22 cellular contexts compared by ENCODE assay signal in the genomic region with DNA sequence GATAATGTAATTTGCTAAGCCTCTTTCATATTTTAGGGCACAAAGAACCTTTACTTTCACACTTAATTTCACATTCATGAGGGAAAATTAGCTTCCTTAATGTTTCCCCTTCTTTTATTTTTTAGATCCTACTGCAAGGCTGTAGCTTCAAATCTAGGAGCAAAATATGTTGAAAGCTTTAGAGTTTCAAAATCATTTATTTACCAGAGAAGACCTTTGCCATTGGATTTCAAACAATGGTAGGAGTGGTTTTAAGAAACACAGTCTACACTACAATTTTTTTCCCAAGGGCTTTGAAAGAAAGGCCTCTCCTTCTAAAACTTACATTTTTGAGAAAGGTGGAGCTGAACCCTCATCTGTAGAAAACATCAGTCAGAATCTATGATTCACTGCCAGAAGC. TPM values are rescaled to one million over a fixed set of nuclear protein-coding genes. Genes with fewer than 3 reads are reported as not detected.
DNase-seq lines count a peak whose midpoint lies in the region; ATAC-seq, FAIRE-seq and TF ChIP-seq lines count a peak whose summit lies in the region.
"Had no signal": no experiment of that assay in that cellular context is flagged by ENCODE, and none has a peak within 500 bp of the region (broad histone marks: within the 10 kb centered on the region; RNA-seq: fewer than 3 reads in every experiment).

No MANE protein-coding gene starts in this region.

- no peaks in the 10 kb centered on the region for H3K79me2 ChIP-seq in ACC112 (ENCODE audit: control insufficient read depth, insufficient read depth, low read length, unreplicated experiment)
- H3K79me2 ChIP-seq in PC-9 (ENCODE audit: low read depth) = no peaks in the 10 kb centered on the region
- no peaks in the 10 kb centered on the region for H3K79me2 ChIP-seq in neural progenitor cell (ENCODE audit: low read depth)

- no TSS peak for BruUV-seq in PC-9 (replicated peaks; lab: Mats Ljungman, UMichigan)

- H3K4me2 ChIP-seq in PC-9 (no peak overlapping the region), neural progenitor cell (no peak overlapping the region)

- H4K20me1 ChIP-seq in PC-9 (ENCODE audit: insufficient read depth) (no peaks in the 10 kb centered on the region), neural progenitor cell (ENCODE audit: low read depth) (no peaks in the 10 kb centered on the region)

- H3K36me3 Mint-ChIP-seq in neural progenitor cell (no peaks in the 10 kb centered on the region), type B pancreatic cell (no peaks in the 10 kb centered on the region)
- H3K36me3 Mint-ChIP-seq: CD4-positive, CD25-positive, alpha-beta regulatory T cell; CD8-positive, alpha-beta memory T cell had no signal

- CTCF ChIA-PET in PC-9 (lab: Charles Lee) = interaction anchor here (1.2 kb wide), 1 partner anchor 8 kb away, joined by 5 read pairs; no protein-coding TSS in a partner anchor

- H3K4me1 Mint-ChIP-seq in neural progenitor cell (no peaks in the 10 kb centered on the region), type B pancreatic cell (ENCODE audit: unreplicated experiment) (no peaks in the 10 kb centered on the region)
- H3K4me1 Mint-ChIP-seq: CD4-positive, CD25-positive, alpha-beta regulatory T cell; CD8-positive, alpha-beta memory T cell had no signal

- H3K9me3 ChIP-seq in PC-9 (ENCODE audit: insufficient read depth, low read depth) = no peaks in the 10 kb centered on the region
- H3K9me3 ChIP-seq in neural progenitor cell (ENCODE audit: low read depth) = no peaks in the 10 kb centered on the region
- H3K9me3 ChIP-seq in pancreas = no peaks in the 10 kb centered on the region
- H3K9me3 ChIP-seq: BE2C had no signal

- H2AFZ ChIP-seq in ACC112 (ENCODE audit: low read length, unreplicated experiment) (peak overlapping the region; percentile 32), PC-9 (peak overlapping the region; percentile 9; the same call in 1 of the 2 replicates), neural progenitor cell (replicated peaks) (peak overlapping the region; percentile 82)

- H3K36me3 ChIP-seq in ACC112 (ENCODE audit: insufficient read depth, low read length) = no peaks in the 10 kb centered on the region
- H3K36me3 ChIP-seq in PC-9 (ENCODE audit: low read depth) = no peaks in the 10 kb centered on the region
- no peaks in the 10 kb centered on the region for H3K36me3 ChIP-seq in neural progenitor cell
- no peaks in the 10 kb centered on the region for H3K36me3 ChIP-seq in pancreas
- H3K36me3 ChIP-seq in brain microvascular endothelial cell (replicated peaks) = no peaks in the 10 kb centered on the region
- H3K36me3 ChIP-seq: BE2C had no signal

- no peaks in the 10 kb centered on the region for H3K27me3 ChIP-seq in ACC112 (ENCODE audit: insufficient read depth, low read length)
- H3K27me3 ChIP-seq in PC-9 (ENCODE audit: insufficient read depth, low read depth) = no peaks in the 10 kb centered on the region
- no peaks in the 10 kb centered on the region for H3K27me3 ChIP-seq in neural progenitor cell
- H3K27me3 ChIP-seq in pancreas = no peaks in the 10 kb centered on the region
- H3K27me3 ChIP-seq in brain microvascular endothelial cell (replicated peaks) = no peaks in the 10 kb centered on the region

- no peaks in the 10 kb centered on the region for H3K9me3 Mint-ChIP-seq in neural progenitor cell
- no peaks in the 10 kb centered on the region for H3K9me3 Mint-ChIP-seq in type B pancreatic cell

- H3K27ac Mint-ChIP-seq in neural progenitor cell (no peak overlapping the region), type B pancreatic cell (peak overlapping the region; percentile 77)
- H3K27ac Mint-ChIP-seq: CD4-positive, CD25-positive, alpha-beta regulatory T cell; CD8-positive, alpha-beta memory T cell had no signal

- intact Hi-C loops in PC-9 (cut with micrococcal nuclease; ENCODE audit: unreplicated experiment) (no loop called here), pancreas (cut with DNase I) (loop anchor here in 1 of 3 donors (10.0 kb wide), 1 partner anchor 405 kb away; no protein-coding TSS in a partner anchor)

- TF ChIP-seq CTCF in PC-9 (conservative IDR thresholded peaks at IDR 0.05) (no peak), neural progenitor cell (IDR thresholded peaks at IDR 0.05) (no peak), type B pancreatic cell (conservative IDR thresholded peaks at IDR 0.05) (no peak), pancreas (IDR thresholded peaks at IDR 0.05) (no peak), brain microvascular endothelial cell (IDR thresholded peaks at IDR 0.05; ENCODE audit: low read depth, low read length, missing control alignments) (no peak)

- no peak for DNase-seq in PC-9
- DNase-seq in neural progenitor cell (ENCODE audit: low spot score) = no peak
- DNase-seq in type B pancreatic cell (ENCODE audit: extremely low spot score, unreplicated experiment) = no peak
- DNase-seq in pancreas = no peak
- DNase-seq in brain microvascular endothelial cell = no peak
- DNase-seq: ACHN; BE2C; C1 segment of cervical spinal cord; CD4-positive, CD25-positive, alpha-beta regulatory T cell; CD8-positive, alpha-beta memory T cell; COR-L47; DMS 273 treated with DMSO at 0.1 percent for 48 hours; DMS53; DND-41; EL; GOT3; H7 had no signal

- in situ Hi-C loops in brain microvascular endothelial cell (cut with HindIII; ENCODE audit: low pct_ligation_motif_present, low sequenced_read_pairs) = no loop called here

- no peak for ATAC-seq in pancreas
- ATAC-seq: GM12878, HepG2 had no signal

- no peak for FAIRE-seq in pancreas (lab: Jason Lieb, UNC)
- FAIRE-seq: GM12878, HepG2 had no signal

- POLR2A ChIA-PET in PC-9 (lab: Charles Lee; ENCODE audit: unreplicated experiment) = no interaction called here

- no peaks in the 10 kb centered on the region for H3K9me2 ChIP-seq in PC-9 (ENCODE audit: insufficient read depth)

- no peaks in the 10 kb centered on the region for H3K27me3 Mint-ChIP-seq in neural progenitor cell (ENCODE audit: insufficient read depth, low read depth)
- H3K27me3 Mint-ChIP-seq in type B pancreatic cell = no peaks in the 10 kb centered on the region
- H3K27me3 Mint-ChIP-seq: CD4-positive, CD25-positive, alpha-beta regulatory T cell; CD8-positive, alpha-beta memory T cell had no signal

- no peak overlapping the region for H3K4me3 ChIP-seq in ACC112 (ENCODE audit: low read depth, low read length)
- H3K4me3 ChIP-seq in PC-9 = no peak overlapping the region
- no peak overlapping the region for H3K4me3 ChIP-seq in neural progenitor cell
- H3K4me3 ChIP-seq in pancreas = no peak overlapping the region
- no peak overlapping the region for H3K4me3 ChIP-seq in brain microvascular endothelial cell (ENCODE audit: low read depth, low read length)
- H3K4me3 ChIP-seq: GM12878 had no signal

- H3K9ac ChIP-seq in neural progenitor cell = no peak overlapping the region

- H3K4me1 ChIP-seq in ACC112 (ENCODE audit: control insufficient read depth, insufficient read depth, low read length, unreplicated experiment) = no peaks in the 10 kb centered on the region
- H3K4me1 ChIP-seq in PC-9 (replicated peaks; ENCODE audit: insufficient read depth) = no peaks in the 10 kb centered on the region
- H3K4me1 ChIP-seq in neural progenitor cell = peaks cover 4% of the 10 kb centered on the region
- no peaks in the 10 kb centered on the region for H3K4me1 ChIP-seq in pancreas
- H3K4me1 ChIP-seq: BE2C had no signal

- H3F3A ChIP-seq in PC-9 (ENCODE audit: insufficient read depth, low read depth) = no peaks in the 10 kb centered on the region; the same call in 1 of the 2 replicates
- no peaks in the 10 kb centered on the region for H3F3A ChIP-seq in neural progenitor cell (ENCODE audit: low read depth)

- H3K4me3 Mint-ChIP-seq in neural progenitor cell = no peak overlapping the region
- no peak overlapping the region for H3K4me3 Mint-ChIP-seq in type B pancreatic cell
- H3K4me3 Mint-ChIP-seq: CD4-positive, CD25-positive, alpha-beta regulatory T cell; CD8-positive, alpha-beta memory T cell had no signal

- no peak overlapping the region for H3K27ac ChIP-seq in ACC112 (ENCODE audit: low read depth, low read length)
- H3K27ac ChIP-seq in PC-9 = no peak overlapping the region
- no peak overlapping the region for H3K27ac ChIP-seq in neural progenitor cell
- H3K27ac ChIP-seq in pancreas = no peak overlapping the region
- H3K27ac ChIP-seq in brain microvascular endothelial cell = no peak overlapping the region

RNA-seq across cellular contexts. Expression of gene MEOX2, which starts 43.3 kb away (rescaled TPM):
- 0.22 TPM in 1 of 2 replicates, not detected in the other for total RNA-seq in PC-9 (2021)
- 0.25 TPM in 1 of 2 replicates, not detected in the other for total RNA-seq in neural progenitor cell (ENCODE audit: low replicate concordance)
- total RNA-seq in type B pancreatic cell (ENCODE audit: low replicate concordance) = 3.0 TPM in 1 of 2 replicates, not detected in the other
- total RNA-seq in pancreas = 1 to 10 TPM in 3 of 6 donors, under 1 TPM in 3; 0.24 to 2.9 (median 0.91) TPM
- polyA plus RNA-seq in pancreas = 1 to 10 TPM; 1.2 to 1.3 TPM
- total RNA-seq: A172; CD4-positive, CD25-positive, alpha-beta regulatory T cell; CD8-positive, alpha-beta memory T cell; G401; GM12878; H7; HepG2 had no signal
- polyA plus RNA-seq: CD4-positive, CD25-positive, alpha-beta regulatory T cell; CD8-positive, alpha-beta memory T cell; GM12878; HepG2 had no signal

Comparison
In these comparisons a context has a peak if more than half of its experiments do, and no peak if none do; other contexts are left out.
1. H2AFZ ChIP-seq: peak in every context shown above with its lines; median percentile 82 in neural progenitor cell; 32 in ACC112; 9 in PC-9.